ENCODE assay signal across 8 cellular contexts in the genomic region with DNA sequence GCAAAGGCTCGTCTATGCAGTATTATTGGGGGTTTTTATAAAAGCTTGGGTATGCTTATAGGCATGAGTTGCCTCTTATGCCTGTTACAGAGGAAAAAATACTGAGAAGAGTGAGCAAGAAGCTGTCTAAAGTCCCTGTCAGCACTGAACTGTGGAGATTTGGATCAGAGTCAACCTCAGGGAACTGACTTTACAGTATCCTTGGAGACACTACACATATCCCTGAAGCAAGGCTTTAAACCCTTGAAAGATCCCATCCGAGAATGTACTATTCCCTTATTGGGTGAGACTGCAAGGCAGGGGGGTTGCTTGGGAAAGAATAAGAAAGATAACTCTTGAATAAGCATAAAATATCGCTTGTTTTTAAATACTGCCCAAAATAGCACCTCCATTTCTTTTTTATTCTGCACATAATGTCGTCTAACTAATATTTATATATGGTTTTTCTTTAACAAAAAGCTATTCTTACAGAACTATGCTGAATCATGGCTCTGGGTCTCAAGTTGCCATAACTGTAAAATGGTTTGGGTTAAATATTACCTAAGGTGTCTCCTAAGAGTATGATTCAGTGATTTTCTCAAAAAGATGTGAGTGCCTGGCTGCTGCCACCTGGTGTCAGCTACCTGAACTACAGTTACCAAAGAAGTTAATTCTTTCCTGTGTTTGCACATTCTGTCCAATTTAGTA.
DNase-seq lines count a peak whose midpoint lies in the region; ATAC-seq and TF ChIP-seq lines count a peak whose summit lies in the region.

No MANE protein-coding gene starts in this region.

- no peak overlapping the region for H2BK120ac ChIP-seq in mesenchymal stem cell (ENCODE audit: low read depth, low read length)

- H3K79me1 ChIP-seq in mesenchymal stem cell (replicated peaks; ENCODE audit: low read length, poor library complexity, severe bottlenecking) = no peaks in the 10 kb centered on the region

- H3K4me2 ChIP-seq in PC-3 (ENCODE audit: low read length) (peak overlapping the region; percentile 10; the same call in 1 of the 2 replicates), mesenchymal stem cell (ENCODE audit: low read length, poor library complexity, severe bottlenecking) (peak overlapping the region; percentile 53)

- H3K79me2 ChIP-seq in PC-3 (ENCODE audit: low read length) = no peaks in the 10 kb centered on the region

- H3K9me3 ChIP-seq in PC-3 (ENCODE audit: low read length) (no peaks in the 10 kb centered on the region), mesenchymal stem cell (ENCODE audit: control insufficient read depth, low read length) (peaks cover 4% of the 10 kb centered on the region)

- H3K27ac ChIP-seq in PC-3 (ENCODE audit: low read length) (no peak overlapping the region), mesenchymal stem cell (ENCODE audit: low read length, poor library complexity, severe bottlenecking) (peak overlapping the region; percentile 93)

- no peak overlapping the region for H2AK5ac ChIP-seq in mesenchymal stem cell (ENCODE audit: low read length, severe bottlenecking)

- H3F3A ChIP-seq in PC-3 (ENCODE audit: low read length, unreplicated experiment) = no peaks in the 10 kb centered on the region

- POLR2A ChIA-PET in PC-3 (lab: Charles Lee; ENCODE audit: unreplicated experiment) = no interaction called here

- H3K4me1 ChIP-seq in PC-3 (ENCODE audit: insufficient read depth, low read length) (peaks cover 5% of the 10 kb centered on the region; the same call in 1 of the 2 replicates), mesenchymal stem cell (ENCODE audit: control insufficient read depth, insufficient read depth, low read depth, low read length) (peaks cover 4% of the 10 kb centered on the region)

- no peak overlapping the region for H3K4me3 ChIP-seq in PC-3 (ENCODE audit: low read length)
- no peak overlapping the region for H3K4me3 ChIP-seq in choroid plexus epithelial cell (ENCODE audit: low read depth, low read length)
- H3K4me3 ChIP-seq in mesenchymal stem cell (ENCODE audit: insufficient read depth in 1 of 2, low read depth in 1 of 2, low read length in 2 of 2) = no peak overlapping the region

- no peak overlapping the region for H3K4ac ChIP-seq in mesenchymal stem cell (ENCODE audit: low read depth in 1 of 2, low read length in 2 of 2)

- H3K27me3 ChIP-seq in PC-3 (ENCODE audit: low read length) = peaks cover 14% of the 10 kb centered on the region
- H3K27me3 ChIP-seq in mesenchymal stem cell (ENCODE audit: control insufficient read depth in 1 of 2, insufficient read depth in 1 of 2, low read length in 2 of 2) = no peaks in the 10 kb centered on the region

- H3K9ac ChIP-seq in PC-3 (ENCODE audit: low read length) (no peak overlapping the region), mesenchymal stem cell (ENCODE audit: low read length) (no peak overlapping the region)

- CTCF ChIA-PET in PC-3 (lab: Charles Lee) = no interaction called here

- 90% methylated on average over 1 of the region's 4 CpGs for WGBS in mesenchymal stem cell

- H3K23ac ChIP-seq in mesenchymal stem cell (ENCODE audit: low read length in 2 of 2) = no peak overlapping the region

- no peak overlapping the region for H2BK15ac ChIP-seq in mesenchymal stem cell (ENCODE audit: low read depth, poor library complexity, severe bottlenecking)

- ATAC-seq in HG03139 (IDR thresholded peaks at IDR 0.05; ENCODE audit: unreplicated experiment) = peak; percentile 88
- ATAC-seq in PC-3 = peak; percentile 56

- intact Hi-C loops in PC-3 (cut with micrococcal nuclease) = no loop called here

- H2BK5ac ChIP-seq in mesenchymal stem cell (ENCODE audit: low read depth, low read length, poor library complexity, severe bottlenecking) = peak overlapping the region; percentile 31

- H4K20me1 ChIP-seq in PC-3 (ENCODE audit: low read length) = no peaks in the 10 kb centered on the region

- no peak overlapping the region for H3K14ac ChIP-seq in mesenchymal stem cell (ENCODE audit: low read length in 2 of 2)

- H4K8ac ChIP-seq in mesenchymal stem cell (ENCODE audit: low read length) = no peak overlapping the region

- no peaks in the 10 kb centered on the region for H3K9me2 ChIP-seq in PC-3 (replicated peaks; ENCODE audit: low read length)

- TF ChIP-seq CTCF in PC-3 (conservative IDR thresholded peaks at IDR 0.05; ENCODE audit: low read depth, low read length) (peak; percentile 95), choroid plexus epithelial cell (conservative IDR thresholded peaks at IDR 0.05; ENCODE audit: low read depth, low read length) (peak; percentile 89)

- H3K36me3 ChIP-seq in PC-3 (ENCODE audit: low read depth, low read length) (no peaks in the 10 kb centered on the region), mesenchymal stem cell (ENCODE audit: control insufficient read depth in 1 of 2, insufficient read depth in 2 of 2, low read depth in 1 of 2, low read length in 2 of 2) (no peaks in the 10 kb centered on the region)

- no peak overlapping the region for H4K91ac ChIP-seq in mesenchymal stem cell (ENCODE audit: low read length)

- no peak overlapping the region for H2BK12ac ChIP-seq in mesenchymal stem cell (ENCODE audit: low read length in 2 of 2)

- no peak overlapping the region for H3K18ac ChIP-seq in mesenchymal stem cell (ENCODE audit: low read depth in 1 of 2, low read length in 2 of 2)

- H2AFZ ChIP-seq in PC-3 (ENCODE audit: low read length) (peak overlapping the region; percentile 46), mesenchymal stem cell (ENCODE audit: low read depth, low read length) (no peak overlapping the region)

- DNase-seq in DMS 273 (lab: John Stamatoyannopoulos, UW; ENCODE audit: unreplicated experiment) (peak; percentile 39), DMS 273 treated with DMSO at 0.1 percent for 48 hours (lab: John Stamatoyannopoulos, UW) (no peak), GM19240 (ENCODE audit: insufficient read length, low spot score) (peak; percentile 2), PC-3 (peak; percentile 88), choroid plexus epithelial cell (ENCODE audit: low read depth) (peak; percentile 71), mesenchymal stem cell (peak; percentile 43), NCI-H1436 (lab: John Stamatoyannopoulos, UW) (no peak)

- no TSS peak for BruUV-seq in PC-3 (replicated peaks; lab: Mats Ljungman, UMichigan)

Comparison
In these comparisons a context has a peak if more than half of its experiments do, and no peak if none do; other contexts are left out.
1. DNase-seq: peak in DMS 273 (single experiment), GM19240 (single experiment), PC-3 (single experiment), choroid plexus epithelial cell (single experiment) and mesenchymal stem cell (single experiment); none in DMS 273 treated with DMSO at 0.1 percent for 48 hours (single experiment) and NCI-H1436 (single experiment).